In genomic region chr19:7083076-7083956, GRCh38 we compare ENCODE assay signal across 15 cellular contexts. TPM values are rescaled to one million over a fixed set of nuclear protein-coding genes. Genes with fewer than 3 reads are reported as not detected.
A peak's percentile ranks its signal among the peaks of the same experiment; 100 is the strongest.
DNase-seq lines count a peak whose midpoint lies in the region; ATAC-seq, FAIRE-seq and TF ChIP-seq lines count a peak whose summit lies in the region.
"Had no signal": no experiment of that assay in that cellular context is flagged by ENCODE, and none has a peak within 500 bp of the region (broad histone marks: within the 10 kb centered on the region; RNA-seq: fewer than 3 reads in every experiment).

No MANE protein-coding gene starts in this region.

- no peak for DNase-seq in A673 (ENCODE audit: low spot score)
- DNase-seq in GM12891 (ENCODE audit: insufficient read length, low spot score): no peak
- no peak for DNase-seq in SK-N-MC (ENCODE audit: low read depth, low spot score)
- peak; percentile 56 for DNase-seq in fibroblast of mammary gland (ENCODE audit: low read depth)
- DNase-seq in GM19239 (ENCODE audit: insufficient read length, low spot score): no peak
- DNase-seq in HAP-1 (ENCODE audit: low spot score in 2 of 2): no peak
- DNase-seq: activated CD4-positive, alpha-beta T cell treated with anti-CD3 and anti-CD28 coated beads for 4 hours; H9; NCI-H1694 treated with DMSO at 0.1 percent for 48 hours; spleen had no signal

- H3K9me3 ChIP-seq in A673 (ENCODE audit: low read depth, low read length, poor library complexity, severe bottlenecking) (peaks cover 87% of the 10 kb centered on the region), SK-N-MC (ENCODE audit: low read depth, low read length) (peaks cover 62% of the 10 kb centered on the region), HAP-1 (peaks cover 41% of the 10 kb centered on the region)

- in situ Hi-C loops in HAP-1 (cut with MboI; ENCODE audit: low sequenced_read_pairs): no loop called here

- BruUV-seq in A673 (replicated peaks; lab: Mats Ljungman, UMichigan): TSS peak; percentile 10

- peaks cover 65% of the 10 kb centered on the region for H3K36me3 ChIP-seq in A673 (ENCODE audit: insufficient read depth, low read length, poor library complexity, severe bottlenecking)
- H3K36me3 ChIP-seq in SK-N-MC (ENCODE audit: insufficient read depth, low read length): peaks cover 69% of the 10 kb centered on the region
- H3K36me3 ChIP-seq in HAP-1 (replicated peaks): peaks cover 66% of the 10 kb centered on the region

- POLR2A ChIA-PET in A673 (lab: Charles Lee; ENCODE audit: low non-redundant PET): no interaction called here

- no peak for TF ChIP-seq POLR2A in GM12891 (IDR thresholded peaks at IDR 0.05; ENCODE audit: low read depth, low read length)

- FAIRE-seq in GM12891 (lab: Jason Lieb, UNC) (peak; percentile 56), GM19239 (lab: Jason Lieb, UNC) (no peak)
- FAIRE-seq: D721Med had no signal

- ATAC-seq in GM19467 (IDR thresholded peaks at IDR 0.05; ENCODE audit: unreplicated experiment) (no peak), GM21723 (IDR thresholded peaks at IDR 0.05; ENCODE audit: unreplicated experiment) (no peak)
- ATAC-seq: stimulated activated memory B cell treated with anti-CD40 and anti-IgM and Interleukin-4, amounts not matched to agents 10 μg/mL and 1 μg/mL and 100 μg/mL, for 72 hours had no signal

- no peak overlapping the region for H3K9ac ChIP-seq in SK-N-MC (ENCODE audit: insufficient read length)

- no peak for TF ChIP-seq CTCF in A673 (conservative IDR thresholded peaks at IDR 0.05; ENCODE audit: low read depth, low read length)
- TF ChIP-seq CTCF in fibroblast of mammary gland (conservative IDR thresholded peaks at IDR 0.05; ENCODE audit: control insufficient read depth, insufficient read depth, low read depth, low read length): no peak

- H3K27me3 ChIP-seq in A673 (replicated peaks; ENCODE audit: insufficient read depth, low read depth, low read length, poor library complexity) (no peaks in the 10 kb centered on the region), HAP-1 (ENCODE audit: low read depth) (no peaks in the 10 kb centered on the region)
- H3K27me3 ChIP-seq: spleen had no signal

- intact Hi-C loops in A673 (cut with micrococcal nuclease; ENCODE audit: unreplicated experiment): no loop called here

- H3K4me3 ChIP-seq in A673 (ENCODE audit: low read depth, low read length, poor library complexity, severe bottlenecking): no peak overlapping the region
- peak overlapping the region; percentile 15; the same call in 1 of the 2 replicates for H3K4me3 ChIP-seq in SK-N-MC
- no peak overlapping the region for H3K4me3 ChIP-seq in fibroblast of mammary gland (ENCODE audit: control insufficient read depth, low read depth, low read length)
- H3K4me3 ChIP-seq in HAP-1: no peak overlapping the region

- H3K4me1 ChIP-seq in A673 (ENCODE audit: insufficient read depth, low read length, poor library complexity, severe bottlenecking): no peaks in the 10 kb centered on the region
- no peaks in the 10 kb centered on the region for H3K4me1 ChIP-seq in HAP-1
- H3K4me1 ChIP-seq: spleen had no signal

- CTCF ChIA-PET in A673 (lab: Charles Lee): no interaction called here

- H3K27ac ChIP-seq in A673 (ENCODE audit: low read depth, low read length, poor library complexity, severe bottlenecking) (no peak overlapping the region), SK-N-MC (no peak overlapping the region)
- H3K27ac ChIP-seq: spleen had no signal

TF ChIP-seq in GM12891, 5 proteins besides CTCF, POLR2A, EP300 and RAD21:
- TF ChIP-seq TAF1 (IDR thresholded peaks at IDR 0.05; ENCODE audit: low read depth, low read length) (no peak), PAX5 (IDR thresholded peaks at IDR 0.05; ENCODE audit: insufficient read depth, low read length, severe bottlenecking) (no peak), POU2F2 (IDR thresholded peaks at IDR 0.05; ENCODE audit: low read depth, low read length) (0 out of 2 replicates have a peak, but pooled peaks have one; percentile 47), POLR2AphosphoS5 (IDR thresholded peaks at IDR 0.05; ENCODE audit: low read depth, low read length) (peak; percentile 42; the same call in 1 of the 2 replicates)

RNA-seq across cellular contexts. Expression of gene ZNF557, which starts 13.8 kb away (rescaled TPM):
- 12.5 and 14.1 TPM in 2 replicates for total RNA-seq in A673 (2021)
- polyA plus RNA-seq in GM12891 (2012; ENCODE audit: low read depth, missing spikeins): 1.9 TPM

RNA-seq across cellular contexts. Expression of gene MBD3L3, which starts 24.8 kb away (rescaled TPM):
- total RNA-seq in A673 (2021): 6.1 and 9.0 TPM in 2 replicates
- polyA plus RNA-seq in GM12891 (2012; ENCODE audit: low read depth, missing spikeins): 0.23 TPM
- total RNA-seq: H9, myocyte, spleen had no signal
- polyA plus RNA-seq: spleen had no signal

RNA-seq across cellular contexts. Expression of gene MBD3L2, which starts 34.2 kb away (rescaled TPM):
- total RNA-seq in A673 (2021): 1.0 TPM in 1 of 2 replicates, not detected in the other
- 0.22 TPM for polyA plus RNA-seq in GM12891 (2012; ENCODE audit: low read depth, missing spikeins)
- total RNA-seq: H9, myocyte, spleen had no signal
- polyA plus RNA-seq: spleen had no signal

RNA-seq across cellular contexts. Expression of gene MBD3L4, which starts 43.3 kb away (rescaled TPM):
- total RNA-seq in A673 (2021): not detected in 2 replicates
- polyA plus RNA-seq in GM12891 (2012; ENCODE audit: low read depth, missing spikeins): not detected
- total RNA-seq: H9, myocyte, spleen had no signal
- polyA plus RNA-seq: spleen had no signal

RNA-seq across cellular contexts. Expression of gene MBD3L5, which starts 52.9 kb away (rescaled TPM):
- total RNA-seq in A673 (2021): 0.47 TPM in 1 of 2 replicates, not detected in the other
- polyA plus RNA-seq in GM12891 (2012; ENCODE audit: low read depth, missing spikeins): not detected
- total RNA-seq: H9, myocyte, spleen had no signal
- polyA plus RNA-seq: spleen had no signal
